Comparison of ENCODE assay signal across 9 cellular contexts in genomic region chr2:38077431-38077769, GRCh38. TPM values are rescaled to one million over a fixed set of nuclear protein-coding genes. Genes with fewer than 3 reads are reported as not detected.
DNase-seq lines count a peak whose midpoint lies in the region; ATAC-seq, FAIRE-seq and TF ChIP-seq lines count a peak whose summit lies in the region.
"Had no signal": no experiment of that assay in that cellular context is flagged by ENCODE, and none has a peak within 500 bp of the region (broad histone marks: within the 10 kb centered on the region; RNA-seq: fewer than 3 reads in every experiment).

No MANE protein-coding gene starts in this region.

- H3K79me2 ChIP-seq in GM12878 (ENCODE audit: control insufficient read depth, insufficient read depth, low read length) = peaks cover 35% of the 10 kb centered on the region

- H3K27me3 ChIP-seq in GM12878 (replicated peaks in 1 of 2; ENCODE audit: control insufficient read depth in 2 of 2, insufficient read depth in 2 of 2, low read length in 1 of 2) = no peaks in the 10 kb centered on the region; a peak in 2 of 4 replicates
- peaks cover 18% of the 10 kb centered on the region for H3K27me3 ChIP-seq in lower lobe of right lung (ENCODE audit: low read depth)
- peaks cover 0 to 22% of the 10 kb centered on the region in 2 donors for H3K27me3 ChIP-seq in tibial nerve
- H3K27me3 ChIP-seq: SJCRH30 had no signal

- H3K9me3 ChIP-seq in GM12878 (replicated peaks; ENCODE audit: control insufficient read depth, insufficient read depth, low read length) (peaks cover 2% of the 10 kb centered on the region; the same call in 2 of the 3 replicates), lower lobe of right lung (no peaks in the 10 kb centered on the region), tibial nerve (no peaks in the 10 kb centered on the region)
- H3K9me3 ChIP-seq: SJCRH30 had no signal

- in situ Hi-C loops in GM12878 (cut with MboI) = no loop called here

- H3K27ac Mint-ChIP-seq in activated naive CD4-positive, alpha-beta T cell treated with anti-CD3 and anti-CD28 coated beads, Interleukin-2, amount 50 U/mL, for 24 hours = peak overlapping the region; percentile 82

- BruUV-seq in GM12878 (replicated peaks; lab: Mats Ljungman, UMichigan) = TSS peak; percentile 78

- H3K4me3 ChIP-seq in GM12878 (peak overlapping the region; percentile 71; the same call in 1 of the 2 replicates), lower lobe of right lung (peak overlapping the region; percentile 65), tibial nerve (peak overlapping the region; percentile 42 to 69 (median 50))
- H3K4me3 ChIP-seq: SJCRH30 had no signal

- intact Hi-C loops in GM12878 (cut with micrococcal nuclease; ENCODE audit: unreplicated experiment) = loop anchor here (2.0 to 10.0 kb wide), 5 partner anchors 29 to 683 kb away; no protein-coding TSS in a partner anchor
- intact Hi-C loops in lower lobe of right lung (cut with DNase I) = no loop called here

- peak overlapping the region; percentile 73 for H3K9ac ChIP-seq in GM12878 (ENCODE audit: control insufficient read depth, insufficient read depth, low read length)

- no peaks in the 10 kb centered on the region for H3K9me3 Mint-ChIP-seq in activated naive CD4-positive, alpha-beta T cell treated with anti-CD3 and anti-CD28 coated beads, Interleukin-2, amount 50 U/mL, for 24 hours

- ATAC-seq in GM12878 (no peak), lower lobe of right lung (no peak), HG02588 (IDR thresholded peaks at IDR 0.05; ENCODE audit: unreplicated experiment) (no peak)

- H3K4me1 ChIP-seq in GM12878 (ENCODE audit: control insufficient read depth, insufficient read depth, low read length) (peaks cover 11% of the 10 kb centered on the region), lower lobe of right lung (peaks cover 28% of the 10 kb centered on the region), tibial nerve (peaks cover 0 to 58% (median 15%) of the 10 kb centered on the region in 4 donors)
- H3K4me1 ChIP-seq: SJCRH30 had no signal

- H3K27me3 Mint-ChIP-seq in activated naive CD4-positive, alpha-beta T cell treated with anti-CD3 and anti-CD28 coated beads, Interleukin-2, amount 50 U/mL, for 24 hours = peaks cover 25% of the 10 kb centered on the region

- DNase-seq in activated naive CD4-positive, alpha-beta T cell treated with anti-CD3 and anti-CD28 coated beads, Interleukin-2, amount 50 U/mL, for 16 hours = no peak
- no peak for DNase-seq in GM12878 (ENCODE audit: low read depth, low spot score)
- DNase-seq in lower lobe of right lung = no peak
- DNase-seq in tibial nerve (ENCODE audit: low spot score in 2 of 2) = no peak
- no peak for DNase-seq in COLO829 (ENCODE audit: low spot score)
- no peak for DNase-seq in HT-29 (ENCODE audit: low spot score)
- DNase-seq: SJCRH30 had no signal

- 35% methylated on average over 12 of the region's 12 CpGs for WGBS in GM12878 (ENCODE audit: insufficient coverage, insufficient replicate concordance, low lambda C conversion rate, missing lambda C conversion rate)
- 17 to 21% methylated on average over 12 of the region's 12 CpGs for WGBS in tibial nerve, 2 donors

- TF ChIP-seq POLR2A in GM12878 (IDR thresholded peaks at IDR 0.05; ENCODE audit: low read depth, low read length) (no peak), tibial nerve (IDR thresholded peaks at IDR 0.05) (no peak)

- H2AFZ ChIP-seq in GM12878 (ENCODE audit: control insufficient read depth, low read depth, low read length) = peak overlapping the region; percentile 24; the same call in 1 of the 2 replicates

- POLR2A ChIA-PET in GM12878 (lab: Charles Lee) = interaction anchor here (1.0 kb wide), 1 partner anchor 39 kb away, joined by 3 read pairs; no protein-coding TSS in a partner anchor

- peak overlapping the region; percentile 52 for H3K4me3 Mint-ChIP-seq in activated naive CD4-positive, alpha-beta T cell treated with anti-CD3 and anti-CD28 coated beads, Interleukin-2, amount 50 U/mL, for 24 hours

- CTCF ChIA-PET in GM12878 (lab: Yijun Ruan, JAX) = interaction anchor here (0.5 to 2.3 kb wide), 9 partner anchors 9 to 682 kb away, joined by 3 to 7 read pairs (median 3); no protein-coding TSS in a partner anchor

- SMC1A ChIA-PET in GM12878 (lab: Charles Lee; ENCODE audit: uncharacterized antibody, unreplicated experiment) = interaction anchor here (1.5 to 1.7 kb wide), 2 partner anchors 9 to 197 kb away, joined by 3 to 8 read pairs; no protein-coding TSS in a partner anchor

- H3K36me3 Mint-ChIP-seq in activated naive CD4-positive, alpha-beta T cell treated with anti-CD3 and anti-CD28 coated beads, Interleukin-2, amount 50 U/mL, for 24 hours = no peaks in the 10 kb centered on the region

- no peaks in the 10 kb centered on the region for H4K20me1 ChIP-seq in GM12878 (ENCODE audit: control insufficient read depth, insufficient read depth)

- RAD21 ChIA-PET in GM12878 (lab: Charles Lee; ENCODE audit: unreplicated experiment) = interaction anchor here (1.6 to 2.5 kb wide), 2 partner anchors 32 to 39 kb away, joined by 4 to 12 read pairs; no protein-coding TSS in a partner anchor

- peak overlapping the region; percentile 77 for H3K27ac ChIP-seq in GM12878 (ENCODE audit: control insufficient read depth, insufficient read depth)
- H3K27ac ChIP-seq in lower lobe of right lung = peak overlapping the region; percentile 92
- H3K27ac ChIP-seq in tibial nerve = peak overlapping the region; percentile 75 to 94 (median 89)
- H3K27ac ChIP-seq: SJCRH30 had no signal

- FAIRE-seq in GM12878 (lab: Jason Lieb, UNC) = peak; percentile 64

- peaks cover 17% of the 10 kb centered on the region for H3K4me1 Mint-ChIP-seq in activated naive CD4-positive, alpha-beta T cell treated with anti-CD3 and anti-CD28 coated beads, Interleukin-2, amount 50 U/mL, for 24 hours

- TF ChIP-seq EP300 in GM12878 (IDR thresholded peaks at IDR 0.05; ENCODE audit: borderline replicate concordance in 1 of 2, control insufficient read depth in 1 of 2, low read depth in 2 of 2, low read length in 2 of 2) (no peak), tibial nerve (IDR thresholded peaks at IDR 0.05) (no peak)

- peak overlapping the region; percentile 91 for H3K4me2 ChIP-seq in GM12878 (ENCODE audit: control insufficient read depth, insufficient read depth)

- TF ChIP-seq CTCF in GM12878 (IDR thresholded peaks at IDR 0.05 in 2 of 3, conservative IDR thresholded peaks at IDR 0.05 in 1 of 3; ENCODE audit: control insufficient read depth in 2 of 3, extremely low read depth in 1 of 3, insufficient read depth in 1 of 3, low read depth in 3 of 3, low read length in 3 of 3) (no peak), lower lobe of right lung (IDR thresholded peaks at IDR 0.05) (no peak), tibial nerve (IDR thresholded peaks at IDR 0.05) (no peak)

- TF ChIP-seq RAD21 in GM12878 (IDR thresholded peaks at IDR 0.05; ENCODE audit: insufficient read depth, low read depth, low read length) = no peak

- H3K36me3 ChIP-seq in GM12878 (ENCODE audit: control insufficient read depth in 2 of 2, insufficient read depth in 2 of 2, low read length in 1 of 2) = no peaks in the 10 kb centered on the region
- no peaks in the 10 kb centered on the region for H3K36me3 ChIP-seq in lower lobe of right lung
- H3K36me3 ChIP-seq in tibial nerve = peaks cover 0 to 6% (median 0%) of the 10 kb centered on the region in 3 donors
- H3K36me3 ChIP-seq: SJCRH30 had no signal

TF ChIP-seq in GM12878, 131 proteins besides CTCF, POLR2A, EP300 and RAD21 (continues in another document):
- TF ChIP-seq SMARCA5 (IDR thresholded peaks at IDR 0.05) = no peak

RNA-seq across cellular contexts. Expression of gene CYP1B1, which starts 1.4 kb away (rescaled TPM):
- total RNA-seq in GM12878 (2013; cell fraction: nucleolus; rRNA removed) = 6.3 and 7.3 TPM in 2 replicates
- total RNA-seq in GM12878 (2014; rRNA removed) (2.4 and 3.0 TPM in 2 replicates), GM12878 (2014; rRNA removed; fragmentation: Illumina TruSeq; extraction: Trizol) (3.4 TPM in 2 replicates), GM12878 (2021) (9.0 and 10.1 TPM in 2 replicates), lower lobe of right lung (67.0 TPM), tibial nerve (100 to 1,000 TPM; 170 to 321 (median 212) TPM)
- 10.2 TPM for polyA plus RNA-seq in GM12878 (2011; ENCODE audit: low read depth)
- polyA plus RNA-seq in GM12878 (2011; rRNA removed) (0.35 and 0.65 TPM in 2 replicates), GM12878 (2014; fragmentation: Illumina TruSeq; extraction: Trizol) (4.6 and 5.2 TPM in 2 replicates), GM12878 (2014; fragmentation: Nextera tagmentation; extraction: Ambion mirVana) (1 to 10 TPM; 2.2 to 3.0 TPM), GM12878 (2014; rRNA removed) (2.7 and 3.4 TPM in 2 replicates), GM12878 (2016; fragmentation: Nextera tagmentation; extraction: Ambion mirVana) (10 to 100 TPM; 22.0 to 29.7 TPM)
- 0.66 and 0.67 TPM in 2 replicates for polyA plus RNA-seq in GM12878 (2011; cell fraction: cytosol; rRNA removed)
- 0.49 and 0.56 TPM in 2 replicates for polyA plus RNA-seq in GM12878 (2011; cell fraction: nucleus; rRNA removed)
- 16.1 and 16.6 TPM in 2 replicates for polyA plus RNA-seq in GM12878 (2012)
- polyA minus RNA-seq in GM12878 (2011; rRNA and poly(A)+ RNA removed) = 1.7 and 2.5 TPM in 2 replicates
- polyA minus RNA-seq in GM12878 (2011; cell fraction: cytosol; rRNA and poly(A)+ RNA removed) = 0.52 and 0.67 TPM in 2 replicates
- 0.85 and 1.1 TPM in 2 replicates for polyA minus RNA-seq in GM12878 (2011; cell fraction: nucleus; rRNA and poly(A)+ RNA removed)
- 13.5 and 17.7 TPM in 2 replicates for total RNA-seq in HT-29 (2014; rRNA removed; shearing (Covaris generic))
- total RNA-seq: SJCRH30 had no signal
